In genomic region chr22:17777005-17777716, GRCh38 we compare ENCODE assay signal across 8 cellular contexts. TPM values are rescaled to one million over a fixed set of nuclear protein-coding genes. Genes with fewer than 3 reads are reported as not detected.
DNase-seq lines count a peak whose midpoint lies in the region; ATAC-seq and TF ChIP-seq lines count a peak whose summit lies in the region.

No MANE protein-coding gene starts in this region.

- H3K27me3 ChIP-seq in KMS-11 (ENCODE audit: insufficient read depth, low read depth) (no peaks in the 10 kb centered on the region), right cardiac atrium (ENCODE audit: control insufficient read depth, insufficient read depth) (no peaks in the 10 kb centered on the region)

- H3K27ac ChIP-seq in KMS-11 (peak overlapping the region; percentile 95), right cardiac atrium (ENCODE audit: low read length) (peak overlapping the region; percentile 7)

- DNase-seq in activated CD8-positive, alpha-beta memory T cell treated with anti-CD3 and anti-CD28 coated beads for 4 hours (ENCODE audit: low read depth in 2 of 2), result peak; percentile 31 to 57
- DNase-seq in right cardiac atrium, result peak in 2 of 3 donors; percentile 71 to 73
- DNase-seq in stimulated activated CD8-positive, alpha-beta memory T cell treated with anti-CD3 and anti-CD28 coated beads, Interleukin-7, amount 100 ng/mL, for 4 hours (ENCODE audit: low read depth in 2 of 2), result peak; percentile 52 to 60
- no peak for DNase-seq in GM03348 (ENCODE audit: low spot score)
- DNase-seq in NCI-H446 (lab: John Stamatoyannopoulos, UW), result no peak

- intact Hi-C loops in right cardiac atrium (cut with DNase I), result no loop called here

- peak; percentile 85 for TF ChIP-seq POLR2A in GM18505 (IDR thresholded peaks at IDR 0.05; ENCODE audit: borderline replicate concordance, extremely low read depth, insufficient read depth, insufficient read length)

- H3K4me3 ChIP-seq in KMS-11 (IDR thresholded peaks at IDR 0.05; ENCODE audit: insufficient read depth, low read depth, low read length), result no peak overlapping the region
- peak overlapping the region; percentile 1 for H3K4me3 ChIP-seq in right cardiac atrium (ENCODE audit: low read length)

- ATAC-seq in GM18505 (IDR thresholded peaks at IDR 0.05; ENCODE audit: unreplicated experiment) (no peak), right cardiac atrium (no peak), GM18519 (IDR thresholded peaks at IDR 0.05; ENCODE audit: low FRiP score, unreplicated experiment) (no peak)

- H3K4me2 ChIP-seq in KMS-11, result peak overlapping the region; percentile 94

- peaks cover 39% of the 10 kb centered on the region for H3K79me2 ChIP-seq in KMS-11 (ENCODE audit: insufficient read depth, low read depth)

- WGBS in right cardiac atrium, result 52% methylated on average over 27 of the region's 27 CpGs

- peak overlapping the region; percentile 78 for H2AFZ ChIP-seq in KMS-11 (ENCODE audit: low read depth)

- no peaks in the 10 kb centered on the region for H3K9me3 ChIP-seq in right cardiac atrium (ENCODE audit: control insufficient read depth, low read length)

- TF ChIP-seq CTCF in KMS-11 (conservative IDR thresholded peaks at IDR 0.05; ENCODE audit: low read depth, low read length), result no peak

- H3K36me3 ChIP-seq in KMS-11 (ENCODE audit: insufficient read depth), result no peaks in the 10 kb centered on the region

- H3K4me1 ChIP-seq in KMS-11 (ENCODE audit: low read depth, poor library complexity, severe bottlenecking), result peaks cover 74% of the 10 kb centered on the region
- peaks cover 2% of the 10 kb centered on the region for H3K4me1 ChIP-seq in right cardiac atrium (ENCODE audit: control insufficient read depth, insufficient read depth, low read length)

- H3K9ac ChIP-seq in KMS-11, result peak overlapping the region; percentile 92

- peaks cover 8% of the 10 kb centered on the region; the same call in 1 of the 2 replicates for H4K20me1 ChIP-seq in KMS-11 (ENCODE audit: insufficient read depth)

RNA-seq across cellular contexts. Expression of gene BID, which starts 2.9 kb away (rescaled TPM):
- total RNA-seq in right cardiac atrium, result 10 to 100 TPM in 3 of 4 donors, 1 to 10 TPM in 1; 7.2 to 13.1 (median 11.3) TPM
- polyA plus RNA-seq in right cardiac atrium, result 12.7 TPM

Comparison
In these comparisons a context has a peak if more than half of its experiments do, and no peak if none do; other contexts are left out.
1. DNase-seq: peak in activated CD8-positive, alpha-beta memory T cell treated with anti-CD3 and anti-CD28 coated beads for 4 hours (2 of 2), right cardiac atrium (2 of 3) and stimulated activated CD8-positive, alpha-beta memory T cell treated with anti-CD3 and anti-CD28 coated beads, Interleukin-7, amount 100 ng/mL, for 4 hours (2 of 2); none in GM03348 (single experiment) and NCI-H446 (0 of 2).